1 cellular context compared by ENCODE assay signal in genomic region chr9:109132473-109133095, GRCh38.
TF ChIP-seq lines count a peak whose summit lies in the region.

No MANE protein-coding gene starts in this region.

TF ChIP-seq in K562, 482 proteins besides CTCF, POLR2A, EP300 and RAD21 (continued from another document and continues in another):
- no peak for TF ChIP-seq KLF13 (tag; IDR thresholded peaks at IDR 0.05; ENCODE audit: borderline replicate concordance, low read depth)
- TF ChIP-seq CC2D1A (IDR thresholded peaks at IDR 0.05), result peak; percentile 43; the same call in 1 of the 2 replicates
- TF ChIP-seq FOXK2 (conservative IDR thresholded peaks at IDR 0.05 in 1 of 2, IDR thresholded peaks at IDR 0.05 in 1 of 2; ENCODE audit: low read depth in 2 of 2), result peak in 1 of 2 experiments; percentile 34; a peak in 1 of 4 replicates
- peak; percentile 62; the same call in 1 of the 2 replicates for TF ChIP-seq GATAD2B (IDR thresholded peaks at IDR 0.05; ENCODE audit: borderline replicate concordance)
- no peak for TF ChIP-seq MAFG (tag; conservative IDR thresholded peaks at IDR 0.05)
- no peak for TF ChIP-seq RAD51 (IDR thresholded peaks at IDR 0.05; ENCODE audit: borderline replicate concordance, low read depth)
- no peak for TF ChIP-seq NFATC3 (IDR thresholded peaks at IDR 0.05)
- TF ChIP-seq DMBX1 (CRISPR knock-in tag; IDR thresholded peaks at IDR 0.05; ENCODE audit: borderline replicate concordance), result no peak
- TF ChIP-seq EGR1 (conservative IDR thresholded peaks at IDR 0.05), result no peak
- TF ChIP-seq DNMT1 (IDR thresholded peaks at IDR 0.05), result no peak
- TF ChIP-seq HLTF (IDR thresholded peaks at IDR 0.05), result no peak
- TF ChIP-seq SMARCA4 (IDR thresholded peaks at IDR 0.05), result peak; percentile 90
- TF ChIP-seq MAFF (IDR thresholded peaks at IDR 0.05; ENCODE audit: low read length), result no peak
- TF ChIP-seq NR4A1 (CRISPR knock-in tag; IDR thresholded peaks at IDR 0.05), result no peak
- TF ChIP-seq NR4A1 (tag; IDR thresholded peaks at IDR 0.05), result no peak
- peak; percentile 53; the same call in 1 of the 2 replicates for TF ChIP-seq CREM (IDR thresholded peaks at IDR 0.05; ENCODE audit: low read depth)
- no peak for TF ChIP-seq ZNF551 (CRISPR knock-in tag; IDR thresholded peaks at IDR 0.05)
- no peak for TF ChIP-seq ZNF316 (IDR thresholded peaks at IDR 0.05)
- peak; percentile 51; the same call in 1 of the 2 replicates for TF ChIP-seq CREB1 (IDR thresholded peaks at IDR 0.05)
- TF ChIP-seq CREB1 (CRISPR knock-in tag; IDR thresholded peaks at IDR 0.05), result no peak
- TF ChIP-seq TCF3 (CRISPR knock-in tag; IDR thresholded peaks at IDR 0.05), result peak; percentile 69
- no peak for TF ChIP-seq CHCHD3 (CRISPR knock-in tag; IDR thresholded peaks at IDR 0.05)
- peak; percentile 74 for TF ChIP-seq FOSL1 (tag; conservative IDR thresholded peaks at IDR 0.05)
- no peak for TF ChIP-seq TRIM25 (IDR thresholded peaks at IDR 0.05; ENCODE audit: borderline replicate concordance)
- TF ChIP-seq MTA3 (IDR thresholded peaks at IDR 0.05; ENCODE audit: borderline replicate concordance), result no peak
- TF ChIP-seq SRSF3 (IDR thresholded peaks at IDR 0.05; ENCODE audit: insufficient read depth, low read length), result no peak
- 0 out of 2 replicates have a peak, but pooled peaks have one; percentile 24 for TF ChIP-seq GTF2E2 (tag; IDR thresholded peaks at IDR 0.05)
- peak; percentile 37; the same call in 1 of the 2 replicates for TF ChIP-seq CREB3L1 (IDR thresholded peaks at IDR 0.05; ENCODE audit: borderline replicate concordance, low read depth)
- no peak for TF ChIP-seq PHB2 (IDR thresholded peaks at IDR 0.05; ENCODE audit: low read depth)
- TF ChIP-seq SPI1 (IDR thresholded peaks at IDR 0.05; ENCODE audit: borderline replicate concordance, low read depth, low read length), result peak; percentile 82
- TF ChIP-seq PRPF4 (IDR thresholded peaks at IDR 0.05; ENCODE audit: insufficient read depth, low read depth, low read length, poor library complexity, severe bottlenecking), result no peak
- TF ChIP-seq MLLT1 (IDR thresholded peaks at IDR 0.05), result no peak
- TF ChIP-seq ZNF318 (IDR thresholded peaks at IDR 0.05; ENCODE audit: borderline replicate concordance in 1 of 2, low read depth in 1 of 2), result no peak
- peak; percentile 39; the same call in 1 of the 2 replicates for TF ChIP-seq STAT5A (IDR thresholded peaks at IDR 0.05; ENCODE audit: borderline replicate concordance, low read length)
- no peak for TF ChIP-seq ZNF217 (CRISPR knock-in tag; IDR thresholded peaks at IDR 0.05)
- no peak for TF ChIP-seq NFXL1 (CRISPR knock-in tag; IDR thresholded peaks at IDR 0.05)
- TF ChIP-seq SMARCE1 (IDR thresholded peaks at IDR 0.05), result peak; percentile 75
- TF ChIP-seq SMAD4 (CRISPR knock-in tag; conservative IDR thresholded peaks at IDR 0.05), result no peak
- 0 out of 4 replicates have a peak, but pooled peaks of 1 of the 2 experiments have one; percentile 14 for TF ChIP-seq MAZ (CRISPR knock-in tag; conservative IDR thresholded peaks at IDR 0.05 in 1 of 2, IDR thresholded peaks at IDR 0.05 in 1 of 2)
- no peak for TF ChIP-seq CEBPZ (IDR thresholded peaks at IDR 0.05; ENCODE audit: borderline replicate concordance, low read depth, low read length)
- TF ChIP-seq ZNF780A (CRISPR knock-in tag; IDR thresholded peaks at IDR 0.05), result no peak
- TF ChIP-seq RB1 (IDR thresholded peaks at IDR 0.05; ENCODE audit: low read depth), result no peak
- TF ChIP-seq HINFP (tag; conservative IDR thresholded peaks at IDR 0.05; ENCODE audit: low read depth), result no peak
- TF ChIP-seq TAL1 (IDR thresholded peaks at IDR 0.05), result peak; percentile 80
- TF ChIP-seq NRF1 (conservative IDR thresholded peaks at IDR 0.05 in 1 of 2, IDR thresholded peaks at IDR 0.05 in 1 of 2), result no peak; a peak in 1 of 4 replicates
- peak; percentile 30 to 38; a peak in 1 of 4 replicates for TF ChIP-seq MNT (conservative IDR thresholded peaks at IDR 0.05)
- TF ChIP-seq HMG20A (CRISPR knock-in tag; conservative IDR thresholded peaks at IDR 0.05), result no peak
- TF ChIP-seq KDM1A (IDR thresholded peaks at IDR 0.05), result peak; percentile 76 to 81
- TF ChIP-seq MTA2 (IDR thresholded peaks at IDR 0.05; ENCODE audit: low read depth), result peak; percentile 55; the same call in 1 of the 2 replicates
- TF ChIP-seq KAT8 (IDR thresholded peaks at IDR 0.05; ENCODE audit: low read depth), result no peak
- TF ChIP-seq HDAC1 (IDR thresholded peaks at IDR 0.05), result peak in 1 of 2 experiments; percentile 28; a peak in 1 of 4 replicates
- TF ChIP-seq TCFL5 (CRISPR knock-in tag; conservative IDR thresholded peaks at IDR 0.05), result no peak
